20 cellular contexts compared by ENCODE assay signal in genomic region chr7:48924433-48924832, GRCh38. TPM values are rescaled to one million over a fixed set of nuclear protein-coding genes. Genes with fewer than 3 reads are reported as not detected.
DNase-seq lines count a peak whose midpoint lies in the region; ATAC-seq and TF ChIP-seq lines count a peak whose summit lies in the region.
"Had no signal": no experiment of that assay in that cellular context is flagged by ENCODE, and none has a peak within 500 bp of the region (broad histone marks: within the 10 kb centered on the region; RNA-seq: fewer than 3 reads in every experiment).

Gene CDC14C (plus strand): TSS chr7:48924547. CDS start chr7:48924673, 126 bp downstream.

- H3K27ac ChIP-seq in heart left ventricle (no peak within 1 kb of the TSS), osteoblast (ENCODE audit: low read depth, low read length) (no peak within 1 kb of the TSS)

- no peaks in the 10 kb centered on the region for H3K27me3 Mint-ChIP-seq in chondrocyte (ENCODE audit: low read depth)
- H3K27me3 Mint-ChIP-seq: CD4-positive, alpha-beta memory T cell had no signal

- ATAC-seq in Right ventricle myocardium inferior (no peak), heart left ventricle (no peak), HG03457 (IDR thresholded peaks at IDR 0.05; ENCODE audit: unreplicated experiment) (no peak)

- no peak within 1 kb of the TSS for H2AFZ ChIP-seq in osteoblast (ENCODE audit: low read length)

- no peak within 1 kb of the TSS for H3K4me3 Mint-ChIP-seq in chondrocyte (ENCODE audit: unreplicated experiment)
- H3K4me3 Mint-ChIP-seq: CD4-positive, alpha-beta memory T cell; HFFc6 had no signal

- H3K9me3 Mint-ChIP-seq in chondrocyte (ENCODE audit: low read depth), result peaks cover 7% of the 10 kb centered on the region

- DNase-seq in Right ventricle myocardium inferior (ENCODE audit: missing footprints) (peak; percentile 60), heart left ventricle (no peak), chondrocyte (ENCODE audit: low spot score) (peak; percentile 69), osteoblast (ENCODE audit: insufficient read length, low spot score, missing footprints) (peak; percentile 35), NCI-H1930 (lab: John Stamatoyannopoulos, UW) (no peak)
- DNase-seq: C1 segment of cervical spinal cord; Calu3; CD4-positive, alpha-beta memory T cell; COR-L47; DMS53; DMS79 treated with DMSO at 0.1 percent for 48 hours; GF-D8; GOT3; HFFc6 had no signal

- no peak for TF ChIP-seq POLR2A in heart left ventricle (IDR thresholded peaks at IDR 0.05)

- WGBS in heart left ventricle, 4 donors, result 93 to 96% (median 95%) methylated on average over 46 of the region's 46 CpGs

- H3K27me3 ChIP-seq in heart left ventricle, result no peaks in the 10 kb centered on the region
- H3K27me3 ChIP-seq in osteoblast (ENCODE audit: insufficient read depth, low read length), result no peaks in the 10 kb centered on the region

- H4K20me1 ChIP-seq in osteoblast (ENCODE audit: insufficient read depth, low read length), result no peaks in the 10 kb centered on the region

- no peaks in the 10 kb centered on the region for H3K4me1 Mint-ChIP-seq in chondrocyte (ENCODE audit: low read depth)
- H3K4me1 Mint-ChIP-seq: CD4-positive, alpha-beta memory T cell had no signal

- H3K27ac Mint-ChIP-seq in chondrocyte (ENCODE audit: unreplicated experiment), result no peak within 1 kb of the TSS
- H3K27ac Mint-ChIP-seq: CD4-positive, alpha-beta memory T cell; HFFc6 had no signal

- no peaks in the 10 kb centered on the region for H3K4me1 ChIP-seq in heart left ventricle
- H3K4me1 ChIP-seq in osteoblast (ENCODE audit: insufficient read depth, low read length), result no peaks in the 10 kb centered on the region
- H3K4me1 ChIP-seq: HAP-1 had no signal

- intact Hi-C loops in Right ventricle myocardium inferior (cut with DNase I) (no loop called here), heart left ventricle (cut with DNase I) (no loop called here)

- TF ChIP-seq CTCF in heart left ventricle (IDR thresholded peaks at IDR 0.05) (no peak), chondrocyte (IDR thresholded peaks at IDR 0.05) (no peak), osteoblast (IDR thresholded peaks at IDR 0.05; ENCODE audit: extremely low read depth, low read depth, low read length) (no peak)

- no peak within 1 kb of the TSS for H3K4me3 ChIP-seq in heart left ventricle
- no peak within 1 kb of the TSS for H3K4me3 ChIP-seq in osteoblast (ENCODE audit: insufficient read depth, low read length)
- H3K4me3 ChIP-seq: HAP-1 had no signal

- H3K9me3 ChIP-seq in heart left ventricle, result no peaks in the 10 kb centered on the region
- no peaks in the 10 kb centered on the region for H3K9me3 ChIP-seq in osteoblast (ENCODE audit: low read depth, low read length)
- H3K9me3 ChIP-seq: HAP-1 had no signal

- no peaks in the 10 kb centered on the region for H3K79me2 ChIP-seq in osteoblast (ENCODE audit: insufficient read depth, low read length)

- no peaks in the 10 kb centered on the region for H3K36me3 Mint-ChIP-seq in chondrocyte (ENCODE audit: low read depth)
- H3K36me3 Mint-ChIP-seq: CD4-positive, alpha-beta memory T cell had no signal

- H3K4me2 ChIP-seq in osteoblast (ENCODE audit: insufficient read depth, low read length), result no peak within 1 kb of the TSS

- H3K36me3 ChIP-seq in heart left ventricle, result no peaks in the 10 kb centered on the region
- no peaks in the 10 kb centered on the region for H3K36me3 ChIP-seq in osteoblast (ENCODE audit: insufficient read depth, low read length)
- H3K36me3 ChIP-seq: HAP-1 had no signal

RNA-seq across cellular contexts. Expression of gene CDC14C, which starts in this region (rescaled TPM):
- total RNA-seq in Right ventricle myocardium inferior (not detected), heart left ventricle (not detected), chondrocyte (not detected in 3 replicates), osteoblast (0.29 TPM in 1 of 2 replicates, not detected in the other)
- polyA plus RNA-seq in heart left ventricle, result not detected
- total RNA-seq: A673; CD4-positive, alpha-beta memory T cell; Daoy; G401 had no signal
- polyA plus RNA-seq: BJ; CD4-positive, alpha-beta memory T cell had no signal

Comparison
In these comparisons a context has a peak if more than half of its experiments do, and no peak if none do; other contexts are left out.
1. Peak in DNase-seq in Right ventricle myocardium inferior; RNA of the gene not detected or under 1 TPM.
2. Peak in DNase-seq in chondrocyte; RNA of the gene not detected or under 1 TPM.
3. Peak in DNase-seq in osteoblast; RNA of the gene not detected or under 1 TPM.